ENCODE assay signal across 10 cellular contexts in genomic region chr6:112286010-112286409, GRCh38. TPM values are rescaled to one million over a fixed set of nuclear protein-coding genes. Genes with fewer than 3 reads are reported as not detected.
DNase-seq lines count a peak whose midpoint lies in the region; ATAC-seq and TF ChIP-seq lines count a peak whose summit lies in the region.
"Had no signal": no experiment of that assay in that cellular context is flagged by ENCODE, and none has a peak within 500 bp of the region (broad histone marks: within the 10 kb centered on the region; RNA-seq: fewer than 3 reads in every experiment).

No MANE protein-coding gene starts in this region.

- H3K4me3 ChIP-seq in left ventricle myocardium inferior (no peak overlapping the region), heart right ventricle (no peak overlapping the region)
- H3K4me3 ChIP-seq: mucosa of descending colon had no signal

- H3K4me3 Mint-ChIP-seq in activated T-helper 1 cell treated with anti-CD3 and anti-CD28 coated beads, Interleukin-12 subunit alpha, Interleukin-12 subunit beta, Interleukin-2, Interleukin-4 antibody, amounts not matched to agents 30 ng/mL and 10 ng/mL and 1 ng/mL, durations not matched to agents 14 hours and 24 hours and 36 hours, result no peak overlapping the region
- H3K4me3 Mint-ChIP-seq in type B pancreatic cell, result peak overlapping the region; percentile 9

- TF ChIP-seq CTCF in left ventricle myocardium inferior (IDR thresholded peaks at IDR 0.05; ENCODE audit: borderline replicate concordance), result no peak
- no peak for TF ChIP-seq CTCF in heart right ventricle (IDR thresholded peaks at IDR 0.05)
- no peak for TF ChIP-seq CTCF in type B pancreatic cell (conservative IDR thresholded peaks at IDR 0.05)

- intact Hi-C loops in left ventricle myocardium inferior (cut with micrococcal nuclease) (no loop called here), heart right ventricle (cut with DNase I) (loop anchor here in 1 of 10 donors (5.0 kb wide), 1 partner anchor 49 kb away; no protein-coding TSS in a partner anchor)
- intact Hi-C loops in activated T-helper 1 cell treated with anti-CD3 and anti-CD28 coated beads, Interleukin-12 subunit alpha, Interleukin-12 subunit beta, Interleukin-2, Interleukin-4 antibody, amounts not matched to agents 30 ng/mL and 10 ng/mL and 1 ng/mL, durations not matched to agents 14 hours and 24 hours and 36 hours (cut with micrococcal nuclease), result loop anchor here (1.0 to 10.0 kb wide), 5 partner anchors 50 to 1569 kb away; partner anchors contain the start of gene MARCKS

- peaks cover 31% of the 10 kb centered on the region for H3K4me1 Mint-ChIP-seq in activated T-helper 1 cell treated with anti-CD3 and anti-CD28 coated beads, Interleukin-12 subunit alpha, Interleukin-12 subunit beta, Interleukin-2, Interleukin-4 antibody, amounts not matched to agents 30 ng/mL and 10 ng/mL and 1 ng/mL, durations not matched to agents 14 hours and 24 hours and 36 hours (ENCODE audit: low read depth)
- H3K4me1 Mint-ChIP-seq in type B pancreatic cell (ENCODE audit: unreplicated experiment), result peaks cover 36% of the 10 kb centered on the region

- ATAC-seq in heart right ventricle (no peak), HG03558 (IDR thresholded peaks at IDR 0.05; ENCODE audit: extremely low read depth, unreplicated experiment) (peak; percentile 80)
- ATAC-seq: mucosa of descending colon had no signal

- H3K27me3 Mint-ChIP-seq in activated T-helper 1 cell treated with anti-CD3 and anti-CD28 coated beads, Interleukin-12 subunit alpha, Interleukin-12 subunit beta, Interleukin-2, Interleukin-4 antibody, amounts not matched to agents 30 ng/mL and 10 ng/mL and 1 ng/mL, durations not matched to agents 14 hours and 24 hours and 36 hours (ENCODE audit: insufficient read depth), result peaks cover 39% of the 10 kb centered on the region
- no peaks in the 10 kb centered on the region for H3K27me3 Mint-ChIP-seq in type B pancreatic cell

- peak overlapping the region; percentile 28 for H3K27ac ChIP-seq in left ventricle myocardium inferior (replicated peaks)
- peak overlapping the region in 3 of 10 donors; percentile 4 to 67 (median 17) for H3K27ac ChIP-seq in heart right ventricle

- H3K9me3 ChIP-seq in left ventricle myocardium inferior (replicated peaks), result no peaks in the 10 kb centered on the region
- no peaks in the 10 kb centered on the region for H3K9me3 ChIP-seq in heart right ventricle
- H3K9me3 ChIP-seq: mucosa of descending colon had no signal

- 66 to 67% methylated on average over 2 of the region's 2 CpGs for WGBS in heart right ventricle, 2 donors

- peak overlapping the region; percentile 50 for H3K27ac Mint-ChIP-seq in activated T-helper 1 cell treated with anti-CD3 and anti-CD28 coated beads, Interleukin-12 subunit alpha, Interleukin-12 subunit beta, Interleukin-2, Interleukin-4 antibody, amounts not matched to agents 30 ng/mL and 10 ng/mL and 1 ng/mL, durations not matched to agents 14 hours and 24 hours and 36 hours
- H3K27ac Mint-ChIP-seq in type B pancreatic cell, result no peak overlapping the region

- H3K27me3 ChIP-seq in left ventricle myocardium inferior (ENCODE audit: low read depth) (no peaks in the 10 kb centered on the region), heart right ventricle (no peaks in the 10 kb centered on the region)

- H3K4me1 ChIP-seq in left ventricle myocardium inferior, result peaks cover 42% of the 10 kb centered on the region
- peaks cover 0 to 57% (median 30%) of the 10 kb centered on the region in 9 donors for H3K4me1 ChIP-seq in heart right ventricle

- no peaks in the 10 kb centered on the region for H3K36me3 ChIP-seq in left ventricle myocardium inferior
- no peaks in the 10 kb centered on the region for H3K36me3 ChIP-seq in heart right ventricle

- peaks cover 2% of the 10 kb centered on the region for H3K36me3 Mint-ChIP-seq in activated T-helper 1 cell treated with anti-CD3 and anti-CD28 coated beads, Interleukin-12 subunit alpha, Interleukin-12 subunit beta, Interleukin-2, Interleukin-4 antibody, amounts not matched to agents 30 ng/mL and 10 ng/mL and 1 ng/mL, durations not matched to agents 14 hours and 24 hours and 36 hours (ENCODE audit: low read depth)
- no peaks in the 10 kb centered on the region for H3K36me3 Mint-ChIP-seq in type B pancreatic cell

- no peak for DNase-seq in left ventricle myocardium inferior
- no peak for DNase-seq in heart right ventricle
- peak; percentile 67 for DNase-seq in activated T-helper 1 cell treated with anti-CD3 and anti-CD28 coated beads, Interleukin-12 subunit alpha, Interleukin-12 subunit beta, Interleukin-2, Interleukin-4 antibody, amounts not matched to agents 30 ng/mL and 10 ng/mL and 1 ng/mL, durations not matched to agents 14 hours and 24 hours and 36 hours (ENCODE audit: low spot score)
- no peak for DNase-seq in type B pancreatic cell (ENCODE audit: extremely low spot score, unreplicated experiment)
- no peak for DNase-seq in NCI-H2029 treated with DMSO at 0.1 percent for 48 hours (lab: John Stamatoyannopoulos, UW)
- no peak for DNase-seq in NCI-H1694 (lab: John Stamatoyannopoulos, UW)
- DNase-seq in SHP77 (lab: John Stamatoyannopoulos, UW), result no peak
- DNase-seq: IMR-90 had no signal

- H3K9me3 Mint-ChIP-seq in activated T-helper 1 cell treated with anti-CD3 and anti-CD28 coated beads, Interleukin-12 subunit alpha, Interleukin-12 subunit beta, Interleukin-2, Interleukin-4 antibody, amounts not matched to agents 30 ng/mL and 10 ng/mL and 1 ng/mL, durations not matched to agents 14 hours and 24 hours and 36 hours, result no peaks in the 10 kb centered on the region
- H3K9me3 Mint-ChIP-seq in type B pancreatic cell, result no peaks in the 10 kb centered on the region

RNA-seq across cellular contexts. Expression of gene LAMA4, which starts 31.6 kb away (rescaled TPM):
- total RNA-seq in left ventricle myocardium inferior (103 TPM), heart right ventricle (100 to 1,000 TPM in 1 of 10 donors, 10 to 100 TPM in 9; 35.4 to 103 (median 82.5) TPM), type B pancreatic cell (ENCODE audit: low replicate concordance) (3.8 and 44.8 TPM in 2 replicates)
- polyA plus RNA-seq in heart right ventricle, result 10 to 100 TPM; 23.7 to 92.5 TPM
- not detected in 2 replicates for total RNA-seq in activated T-helper 1 cell treated with anti-CD3 and anti-CD28 coated beads, Interleukin-12 subunit alpha, Interleukin-12 subunit beta, Interleukin-2, Interleukin-4 antibody, amounts not matched to agents 30 ng/mL and 10 ng/mL and 1 ng/mL, durations not matched to agents 14 hours and 24 hours and 36 hours
